In the genomic region with DNA sequence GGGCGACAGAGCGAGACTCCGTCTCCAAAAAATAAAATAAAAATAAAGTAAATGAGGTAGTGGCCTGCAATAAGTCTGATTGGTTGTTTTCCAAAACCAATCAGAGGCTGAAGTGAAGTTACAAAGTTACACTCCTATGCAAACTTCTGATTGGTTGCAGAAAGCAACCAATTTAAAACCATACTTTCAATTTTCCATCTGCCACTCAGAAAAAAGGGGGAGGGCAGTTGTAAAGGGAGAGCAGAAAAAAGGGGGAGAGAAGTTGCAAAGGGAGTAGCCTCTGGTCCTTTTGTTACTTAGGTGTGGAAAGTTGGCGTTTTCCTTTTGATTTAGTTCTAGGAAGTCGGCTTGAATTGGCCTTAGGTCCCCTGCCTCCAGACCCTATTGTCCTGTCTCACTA, we compare ENCODE assay signal across 2 cellular contexts.
TF ChIP-seq lines count a peak whose summit lies in the region.

No MANE protein-coding gene starts in this region.

TF ChIP-seq in HCT116, 20 proteins besides CTCF, POLR2A, EP300 and RAD21:
- TF ChIP-seq CEBPB (IDR thresholded peaks at IDR 0.05; ENCODE audit: low read depth) (no peak), EGR1 (IDR thresholded peaks at IDR 0.05; ENCODE audit: low read depth) (no peak), SIN3A (IDR thresholded peaks at IDR 0.05; ENCODE audit: low read depth) (no peak), SRF (IDR thresholded peaks at IDR 0.05; ENCODE audit: low read depth) (no peak), ZNF274 (IDR thresholded peaks at IDR 0.05; ENCODE audit: low read depth, low read length) (no peak), FOSL1 (IDR thresholded peaks at IDR 0.05; ENCODE audit: low read depth) (no peak), YY1 (IDR thresholded peaks at IDR 0.05; ENCODE audit: extremely low read depth, insufficient replicate concordance, low read depth, low read length) (no peak), POLR2AphosphoS5 (IDR thresholded peaks at IDR 0.05; ENCODE audit: low read depth, low read length) (no peak), ATF3 (IDR thresholded peaks at IDR 0.05) (no peak), SP1 (IDR thresholded peaks at IDR 0.05; ENCODE audit: low read depth) (no peak), TCF7L2 (IDR thresholded peaks at IDR 0.05; ENCODE audit: borderline replicate concordance, extremely low read depth, insufficient read depth, insufficient read length) (no peak), CBX3 (IDR thresholded peaks at IDR 0.05; ENCODE audit: low read depth) (no peak), ZFX (IDR thresholded peaks at IDR 0.05) (no peak), EZH2 (IDR thresholded peaks at IDR 0.05) (no peak), ELF1 (IDR thresholded peaks at IDR 0.05; ENCODE audit: borderline replicate concordance, low read depth) (no peak), MAX (IDR thresholded peaks at IDR 0.05) (no peak), EZH2phosphoT487 (IDR thresholded peaks at IDR 0.05; ENCODE audit: borderline replicate concordance) (no peak)

TF ChIP-seq in H1, 55 proteins besides CTCF, POLR2A, EP300 and RAD21:
- TF ChIP-seq CREB1 (IDR thresholded peaks at IDR 0.05) (no peak), BRCA1 (IDR thresholded peaks at IDR 0.05; ENCODE audit: low read depth, low read length) (no peak), SIX5 (IDR thresholded peaks at IDR 0.05; ENCODE audit: low read depth, low read length) (no peak), CHD2 (IDR thresholded peaks at IDR 0.05; ENCODE audit: low read length) (no peak)
